Comparison of ENCODE assay signal across 11 cellular contexts in the genomic region with DNA sequence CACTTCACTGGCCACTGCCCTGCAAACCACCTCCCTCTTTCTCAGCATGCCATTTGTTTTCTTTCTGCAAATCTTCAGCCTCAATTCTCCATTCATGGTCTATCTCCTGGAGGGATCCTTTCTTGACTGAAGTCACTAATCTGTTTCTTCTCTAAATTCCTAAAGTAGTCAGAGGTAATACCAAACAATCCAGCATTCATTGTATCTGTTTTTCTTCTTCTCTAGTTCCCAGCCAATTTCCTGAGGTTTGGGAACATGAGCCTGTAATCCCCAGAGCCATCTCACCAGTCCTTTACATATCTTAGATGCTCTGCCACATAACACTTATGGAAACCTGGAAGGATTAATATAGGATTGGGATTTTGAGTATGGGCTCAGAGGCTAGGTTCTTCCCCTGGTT.
A peak's percentile ranks its signal among the peaks of the same experiment; 100 is the strongest.
DNase-seq lines count a peak whose midpoint lies in the region; ATAC-seq and TF ChIP-seq lines count a peak whose summit lies in the region.
"Had no signal": no experiment of that assay in that cellular context is flagged by ENCODE, and none has a peak within 500 bp of the region (broad histone marks: within the 10 kb centered on the region; RNA-seq: fewer than 3 reads in every experiment).

No MANE protein-coding gene starts in this region.

- peaks cover 57% of the 10 kb centered on the region for H3K4me1 ChIP-seq in thymus (ENCODE audit: control insufficient read depth, insufficient read depth, low read length)

- no peak for ATAC-seq in activated T-cell treated with anti-CD3 and anti-CD28 coated beads, Interleukin-2, amount 50 U/mL, for 4 hours
- no peak for ATAC-seq in activated CD8-positive, alpha-beta T cell treated with anti-CD3 and anti-CD28 coated beads for 36 hours
- ATAC-seq in GM21825 (IDR thresholded peaks at IDR 0.05; ENCODE audit: unreplicated experiment) (no peak), HG02981 (IDR thresholded peaks at IDR 0.05; ENCODE audit: unreplicated experiment) (no peak)
- ATAC-seq: right lobe of liver had no signal

- H3K36me3 Mint-ChIP-seq in activated T-cell treated with anti-CD3 and anti-CD28 coated beads, Interleukin-2, amount 50 U/mL, for 4 hours (ENCODE audit: insufficient read depth) = peaks cover 20% of the 10 kb centered on the region
- peaks cover 38% of the 10 kb centered on the region for H3K36me3 Mint-ChIP-seq in activated CD8-positive, alpha-beta T cell treated with anti-CD3 and anti-CD28 coated beads for 36 hours (ENCODE audit: low read depth)
- H3K36me3 Mint-ChIP-seq in immature natural killer cell = peaks cover 0 to 10% (median 0%) of the 10 kb centered on the region in 3 donors

- DNase-seq in activated T-cell treated with anti-CD3 and anti-CD28 coated beads, Interleukin-2, amount 50 U/mL, for 4 hours = no peak
- no peak for DNase-seq in activated T-cell treated with anti-CD3 and anti-CD28 coated beads, Interleukin-2, amount 50 U/mL, for 48 hours
- no peak for DNase-seq in activated CD8-positive, alpha-beta T cell treated with anti-CD3 and anti-CD28 coated beads for 36 hours
- DNase-seq in immature natural killer cell = no peak
- DNase-seq in NCI-H1417 (lab: John Stamatoyannopoulos, UW) = no peak
- DNase-seq: dorsolateral prefrontal cortex, NCI-H2081, right lobe of liver had no signal

- H3K4me3 Mint-ChIP-seq in activated T-cell treated with anti-CD3 and anti-CD28 coated beads, Interleukin-2, amount 50 U/mL, for 4 hours = peak overlapping the region; percentile 89
- peak overlapping the region; percentile 93 for H3K4me3 Mint-ChIP-seq in activated CD8-positive, alpha-beta T cell treated with anti-CD3 and anti-CD28 coated beads for 36 hours
- H3K4me3 Mint-ChIP-seq in immature natural killer cell = peak overlapping the region; percentile 80 to 93 (median 89)

- CTCF ChIA-PET in activated CD8-positive, alpha-beta T cell treated with anti-CD3 and anti-CD28 coated beads for 36 hours (lab: Charles Lee) = interaction anchor here (1.3 to 3.6 kb wide), 6 partner anchors 27 to 85 kb away, joined by 4 to 15 read pairs (median 6); no protein-coding TSS in a partner anchor

- H3K9me3 ChIP-seq in thymus (ENCODE audit: control insufficient read depth) = no peaks in the 10 kb centered on the region
- H3K9me3 ChIP-seq: right lobe of liver had no signal

- H3K27ac ChIP-seq in thymus (ENCODE audit: low read depth) = peak overlapping the region; percentile 98
- H3K27ac ChIP-seq: right lobe of liver had no signal

- no peaks in the 10 kb centered on the region for H3K27me3 Mint-ChIP-seq in activated T-cell treated with anti-CD3 and anti-CD28 coated beads, Interleukin-2, amount 50 U/mL, for 4 hours (ENCODE audit: low read depth)
- no peaks in the 10 kb centered on the region for H3K27me3 Mint-ChIP-seq in activated CD8-positive, alpha-beta T cell treated with anti-CD3 and anti-CD28 coated beads for 36 hours
- peaks cover 0 to 6% (median 0%) of the 10 kb centered on the region in 3 donors for H3K27me3 Mint-ChIP-seq in immature natural killer cell (ENCODE audit: low read depth in 3 of 3)

- H3K27ac Mint-ChIP-seq in activated CD8-positive, alpha-beta T cell treated with anti-CD3 and anti-CD28 coated beads for 36 hours = peak overlapping the region; percentile 96
- peak overlapping the region; percentile 92 to 99 (median 98) for H3K27ac Mint-ChIP-seq in immature natural killer cell

- H3K27me3 ChIP-seq in thymus (ENCODE audit: control insufficient read depth, insufficient read depth) = no peaks in the 10 kb centered on the region
- H3K27me3 ChIP-seq: dorsolateral prefrontal cortex, right lobe of liver had no signal

- TF ChIP-seq CTCF in activated CD8-positive, alpha-beta T cell treated with anti-CD3 and anti-CD28 coated beads for 36 hours (IDR thresholded peaks at IDR 0.05) = no peak

- POLR2A ChIA-PET in activated CD8-positive, alpha-beta T cell treated with anti-CD3 and anti-CD28 coated beads for 36 hours (lab: Charles Lee) = interaction anchor here (0.6 to 4.0 kb wide), 7 partner anchors 9 to 86 kb away, joined by 3 to 24 read pairs (median 4); partner anchors contain the start of gene MICAL2

- intact Hi-C loops in activated CD8-positive, alpha-beta T cell treated with anti-CD3 and anti-CD28 coated beads for 36 hours (cut with micrococcal nuclease) = loop anchor here (5.0 kb wide), 1 partner anchor 40 kb away; no protein-coding TSS in a partner anchor

- H3K9me3 Mint-ChIP-seq in activated T-cell treated with anti-CD3 and anti-CD28 coated beads, Interleukin-2, amount 50 U/mL, for 4 hours = no peaks in the 10 kb centered on the region
- no peaks in the 10 kb centered on the region for H3K9me3 Mint-ChIP-seq in activated CD8-positive, alpha-beta T cell treated with anti-CD3 and anti-CD28 coated beads for 36 hours
- H3K9me3 Mint-ChIP-seq in immature natural killer cell = no peaks in the 10 kb centered on the region

- no peaks in the 10 kb centered on the region for H3K36me3 ChIP-seq in thymus (ENCODE audit: control insufficient read depth, insufficient read depth)
- H3K36me3 ChIP-seq: right lobe of liver had no signal

- peaks cover 79% of the 10 kb centered on the region for H3K4me1 Mint-ChIP-seq in activated T-cell treated with anti-CD3 and anti-CD28 coated beads, Interleukin-2, amount 50 U/mL, for 4 hours (ENCODE audit: low read depth)
- H3K4me1 Mint-ChIP-seq in activated CD8-positive, alpha-beta T cell treated with anti-CD3 and anti-CD28 coated beads for 36 hours (ENCODE audit: low read depth) = peaks cover 83% of the 10 kb centered on the region
- H3K4me1 Mint-ChIP-seq in immature natural killer cell = peaks cover 50 to 51% of the 10 kb centered on the region in 2 donors

- H3K4me3 ChIP-seq in thymus (ENCODE audit: low read length) = peak overlapping the region; percentile 63
- H3K4me3 ChIP-seq: dorsolateral prefrontal cortex, right lobe of liver had no signal
